Comparison of ENCODE assay signal across 25 cellular contexts in genomic region chr6:45901777-45902650, GRCh38.
DNase-seq lines count a peak whose midpoint lies in the region; ATAC-seq, FAIRE-seq and TF ChIP-seq lines count a peak whose summit lies in the region.
"Had no signal": no experiment of that assay in that cellular context is flagged by ENCODE, and none has a peak within 500 bp of the region (broad histone marks: within the 10 kb centered on the region; RNA-seq: fewer than 3 reads in every experiment).

No MANE protein-coding gene starts in this region.

- H4K91ac ChIP-seq in H1 (replicated peaks; ENCODE audit: insufficient read length, low read length), result peak overlapping the region; percentile 57

- H3K23ac ChIP-seq in H1 (ENCODE audit: insufficient read length), result no peak overlapping the region

- H3K4me1 ChIP-seq in right atrium auricular region (peaks cover 0 to 25% of the 10 kb centered on the region in 2 donors), HUES6 (ENCODE audit: control insufficient read depth, insufficient read depth, low read length) (peaks cover 37% of the 10 kb centered on the region), H1 (replicated peaks in 1 of 4; ENCODE audit: control insufficient read depth in 3 of 4, insufficient read depth in 4 of 4, low read length in 3 of 4) (peaks cover 2 to 19% (median 11%) of the 10 kb centered on the region in 4 experiments; a peak in 5 of 7 replicates), psoas muscle (peaks cover 40% of the 10 kb centered on the region)
- H3K4me1 ChIP-seq: A549, Caco-2 had no signal

- H2AFZ ChIP-seq in H1 (ENCODE audit: low read length), result no peak overlapping the region

- H4K5ac ChIP-seq in H1 (ENCODE audit: insufficient read length, low read depth, low read length), result no peak overlapping the region

- H3K4me3 ChIP-seq in right atrium auricular region, result no peak overlapping the region
- no peak overlapping the region for H3K4me3 ChIP-seq in HUES6 (ENCODE audit: low read depth, low read length)
- H3K4me3 ChIP-seq in H1 (ENCODE audit: extremely low read depth in 1 of 4, insufficient read depth in 2 of 4, low read depth in 3 of 4, low read length in 4 of 4), result peak overlapping the region in 1 of 4 experiments; percentile 7; a peak in 1 of 8 replicates
- H3K4me3 ChIP-seq in psoas muscle, result no peak overlapping the region
- H3K4me3 ChIP-seq: A549, BLaER1 had no signal

- no peaks in the 10 kb centered on the region for H3K9me3 ChIP-seq in right atrium auricular region
- H3K9me3 ChIP-seq in HUES6 (ENCODE audit: control insufficient read depth, insufficient read depth, low read depth, low read length), result no peaks in the 10 kb centered on the region
- H3K9me3 ChIP-seq in H1 (ENCODE audit: insufficient read depth in 2 of 2, low read depth in 1 of 2, low read length in 1 of 2), result no peaks in the 10 kb centered on the region
- H3K9me3 ChIP-seq in psoas muscle, result no peaks in the 10 kb centered on the region
- H3K9me3 ChIP-seq: A549, BLaER1, Caco-2 had no signal

- peak overlapping the region; percentile 12; the same call in 1 of the 2 replicates for H2BK5ac ChIP-seq in H1 (ENCODE audit: low read depth, low read length)

- 89% methylated on average over 7 of the region's 7 CpGs; no CpG with 5 or more reads in 1 of the 2 experiments for WGBS in H1 (ENCODE audit: extremely low coverage in 1 of 2, insufficient coverage in 1 of 2, insufficient read length in 1 of 2, insufficient replicate concordance in 2 of 2, low coverage in 1 of 2, low lambda C conversion rate in 2 of 2, missing lambda C conversion rate in 1 of 2), 2 experiments
- 28 to 43% (median 33%) methylated on average over 7 of the region's 7 CpGs for WGBS in psoas muscle, 3 donors

- no peaks in the 10 kb centered on the region for H3K23me2 ChIP-seq in H1 (ENCODE audit: low read depth, low read length)

- H3K27me3 ChIP-seq in right atrium auricular region (no peaks in the 10 kb centered on the region), HUES6 (ENCODE audit: control insufficient read depth, insufficient read depth, low read length) (no peaks in the 10 kb centered on the region), H1 (replicated peaks in 1 of 4; ENCODE audit: control insufficient read depth in 3 of 4, extremely low read depth in 1 of 4, insufficient read depth in 3 of 4, low read length in 3 of 4) (no peaks in the 10 kb centered on the region; a peak in 3 of 7 replicates), psoas muscle (ENCODE audit: insufficient read depth in 3 of 3, low read length in 2 of 3) (no peaks in the 10 kb centered on the region)
- H3K27me3 ChIP-seq: BLaER1 had no signal

- H2BK12ac ChIP-seq in H1 (ENCODE audit: low read depth, low read length), result peak overlapping the region; percentile 18; the same call in 1 of the 2 replicates

- no peak overlapping the region for H3K18ac ChIP-seq in H1 (ENCODE audit: extremely low read depth, low read length)

- peak overlapping the region; percentile 24; the same call in 1 of the 2 replicates for H2AK5ac ChIP-seq in H1 (ENCODE audit: low read depth, low read length)

- no peak overlapping the region for H4K8ac ChIP-seq in H1 (ENCODE audit: extremely low read depth, insufficient read depth, low read length)

- no peak for TF ChIP-seq RAD21 in H1 (IDR thresholded peaks at IDR 0.05 in 1 of 2, conservative IDR thresholded peaks at IDR 0.05 in 1 of 2; ENCODE audit: low read depth in 2 of 2, low read length in 2 of 2)

- peak overlapping the region; percentile 48 for H2BK120ac ChIP-seq in H1 (replicated peaks; ENCODE audit: low read depth, low read length)

- no peak overlapping the region for H3K14ac ChIP-seq in H1 (ENCODE audit: insufficient read length)

- H2BK20ac ChIP-seq in H1 (ENCODE audit: low read length), result peak overlapping the region; percentile 51; the same call in 1 of the 2 replicates

- no peaks in the 10 kb centered on the region for H3K79me1 ChIP-seq in H1 (ENCODE audit: low read depth, low read length)

- H3K4ac ChIP-seq in H1 (replicated peaks; ENCODE audit: insufficient read length, low read depth, low read length), result peak overlapping the region; percentile 22

- peak; percentile 54 for ATAC-seq in Right ventricle myocardium inferior
- peak; percentile 65 to 77 (median 70) for ATAC-seq in psoas muscle
- ATAC-seq: A549 had no signal

- CTCF ChIA-PET in H1 (lab: Charles Lee; ENCODE audit: partially characterized antibody), result interaction anchor here (0.6 to 2.3 kb wide), 7 partner anchors 11 to 89 kb away, joined by 3 to 8 read pairs (median 3); no protein-coding TSS in a partner anchor

- no peak for DNase-seq in Right ventricle myocardium inferior (ENCODE audit: missing footprints)
- DNase-seq in right atrium auricular region (ENCODE audit: low spot score), result no peak
- no peak for DNase-seq in H1 (ENCODE audit: low read depth in 1 of 2, low spot score in 2 of 2)
- no peak for DNase-seq in psoas muscle
- DNase-seq in putamen (ENCODE audit: low spot score), result no peak
- DNase-seq in T-helper 9 cell, result no peak
- DNase-seq: Caco-2; CD4-positive, alpha-beta T cell; DMS 273 treated with DMSO at 0.1 percent for 48 hours; HCEC 1CT; IMR-90; NCI-H1105; NCI-H146; NCI-H2029; NCI-H226; NCI-H524; NCI-H774; OCI-M1 had no signal

- intact Hi-C loops in Right ventricle myocardium inferior (cut with DNase I) (no loop called here), psoas muscle (cut with DNase I) (no loop called here)

- no peak for TF ChIP-seq EP300 in H1 (IDR thresholded peaks at IDR 0.05; ENCODE audit: borderline replicate concordance in 1 of 2, low read depth in 2 of 2, low read length in 2 of 2)

- H3K56ac ChIP-seq in H1 (replicated peaks; ENCODE audit: insufficient read length, low read depth, low read length), result no peak overlapping the region

- H3K9ac ChIP-seq in HUES6 (ENCODE audit: low read length) (no peak overlapping the region), H1 (replicated peaks in 1 of 4; ENCODE audit: extremely low read depth in 1 of 4, low read depth in 3 of 4, low read length in 3 of 4) (no peak overlapping the region)
- H3K9ac ChIP-seq: BLaER1, KMS-11 had no signal

- H3K27ac ChIP-seq in right atrium auricular region (no peak overlapping the region), HUES6 (ENCODE audit: low read depth, low read length) (0 out of 2 replicates have a peak overlapping the region, but pooled peaks have one; percentile 4), H1 (ENCODE audit: low read depth, low read length) (no peak overlapping the region), psoas muscle (no peak overlapping the region)
- H3K27ac ChIP-seq: A549, BLaER1, HL-60, KMS-11, RWPE1 had no signal

- no peak for FAIRE-seq in H1 (lab: Jason Lieb, UNC)
- FAIRE-seq: A549, GM12891 had no signal

- TF ChIP-seq CTCF in right atrium auricular region (IDR thresholded peaks at IDR 0.05) (no peak), H1 (IDR thresholded peaks at IDR 0.05; ENCODE audit: control extremely low read depth in 1 of 3, insufficient read depth in 1 of 3, low read depth in 1 of 3, low read length in 3 of 3) (no peak), psoas muscle (IDR thresholded peaks at IDR 0.05) (no peak)

- no peaks in the 10 kb centered on the region for H4K20me1 ChIP-seq in H1 (replicated peaks in 1 of 2; ENCODE audit: control insufficient read depth in 1 of 2, insufficient read depth in 2 of 2, low read length in 2 of 2)
- H4K20me1 ChIP-seq: BLaER1 had no signal

- no peak overlapping the region; a peak in 1 of 4 replicates for H3K4me2 ChIP-seq in H1 (ENCODE audit: insufficient read depth in 1 of 2, low read depth in 2 of 2, low read length in 2 of 2)
- H3K4me2 ChIP-seq: A549, BLaER1, KMS-11 had no signal

- TF ChIP-seq POLR2A in H1 (IDR thresholded peaks at IDR 0.05; ENCODE audit: control extremely low read depth in 1 of 2, low read depth in 2 of 2, low read length in 2 of 2), result no peak

- H3K36me3 ChIP-seq in right atrium auricular region (peaks cover 9% of the 10 kb centered on the region), HUES6 (ENCODE audit: control insufficient read depth, insufficient read depth, low read length) (no peaks in the 10 kb centered on the region), H1 (ENCODE audit: control insufficient read depth in 2 of 4, insufficient read depth in 4 of 4, low read length in 3 of 4) (no peaks in the 10 kb centered on the region), psoas muscle (ENCODE audit: insufficient read depth in 1 of 2, low read depth in 1 of 2) (peaks cover 0 to 42% of the 10 kb centered on the region in 2 donors)
- H3K36me3 ChIP-seq: BLaER1 had no signal

- H2BK15ac ChIP-seq in H1 (ENCODE audit: low read length), result no peak overlapping the region

- no peaks in the 10 kb centered on the region for H3K79me2 ChIP-seq in H1 (ENCODE audit: control insufficient read depth in 1 of 2, insufficient read depth in 2 of 2, low read length in 2 of 2)

- POLR2A ChIA-PET in H1 (lab: Charles Lee; ENCODE audit: partially characterized antibody), result no interaction called here

TF ChIP-seq in H1, 55 proteins besides CTCF, POLR2A, EP300 and RAD21:
- TF ChIP-seq GABPA (IDR thresholded peaks at IDR 0.05; ENCODE audit: borderline replicate concordance, insufficient read depth, low read length), result no peak
- no peak for TF ChIP-seq CREB1 (IDR thresholded peaks at IDR 0.05)
- no peak for TF ChIP-seq CTBP2 (IDR thresholded peaks at IDR 0.05; ENCODE audit: borderline replicate concordance, insufficient read depth, insufficient read length, low read length)
- 0 out of 2 replicates have a peak, but pooled peaks have one; percentile 32 for TF ChIP-seq TEAD4 (IDR thresholded peaks at IDR 0.05; ENCODE audit: low read depth, low read length)
